ENCODE assay signal across 8 cellular contexts in genomic region chr10:110355922-110356627, GRCh38. TPM values are rescaled to one million over a fixed set of nuclear protein-coding genes. Genes with fewer than 3 reads are reported as not detected.
DNase-seq lines count a peak whose midpoint lies in the region; ATAC-seq and TF ChIP-seq lines count a peak whose summit lies in the region.

No MANE protein-coding gene starts in this region.

- intact Hi-C loops in CD14-positive monocyte (cut with micrococcal nuclease) = loop anchor here in 1 of 2 donors (5.0 kb wide), 1 partner anchor 191 kb away; no protein-coding TSS in a partner anchor
- intact Hi-C loops in left cardiac atrium (cut with DNase I) = loop anchor here in 1 of 2 donors (5.0 kb wide), 1 partner anchor 181 kb away; no protein-coding TSS in a partner anchor

- peak overlapping the region; percentile 23 for H3K4me3 ChIP-seq in GM12865 (ENCODE audit: low read depth, low read length)

- H3K27me3 Mint-ChIP-seq in endothelial cell (ENCODE audit: unreplicated experiment) (peaks cover 5% of the 10 kb centered on the region), CD14-positive monocyte (ENCODE audit: low read depth in 3 of 3) (peaks cover 5 to 7% (median 7%) of the 10 kb centered on the region in 3 donors), WTC11 (ENCODE audit: low read depth) (no peaks in the 10 kb centered on the region; the same call in 1 of the 2 replicates)

- TF ChIP-seq CTCF in GM12865 (IDR thresholded peaks at IDR 0.05; ENCODE audit: insufficient read depth, low read depth, low read length, missing control alignments) (no peak), endothelial cell (IDR thresholded peaks at IDR 0.05; ENCODE audit: unreplicated experiment) (no peak), CD14-positive monocyte (IDR thresholded peaks at IDR 0.05) (no peak), WTC11 (IDR thresholded peaks at IDR 0.05) (no peak)

- H3K4me1 Mint-ChIP-seq in endothelial cell (ENCODE audit: unreplicated experiment) (peaks cover 34% of the 10 kb centered on the region), CD14-positive monocyte (peaks cover 10% of the 10 kb centered on the region), WTC11 (peaks cover 55% of the 10 kb centered on the region)

- H3K36me3 Mint-ChIP-seq in endothelial cell (ENCODE audit: low read depth, unreplicated experiment) (no peaks in the 10 kb centered on the region), CD14-positive monocyte (no peaks in the 10 kb centered on the region), WTC11 (no peaks in the 10 kb centered on the region)

- peak overlapping the region; percentile 61 for H3K27ac Mint-ChIP-seq in endothelial cell (ENCODE audit: unreplicated experiment)
- peak overlapping the region in 1 of 7 donors; percentile 70 for H3K27ac Mint-ChIP-seq in CD14-positive monocyte
- no peak overlapping the region for H3K27ac Mint-ChIP-seq in WTC11

- CTCF ChIA-PET in WTC11 (lab: Charles Lee) = interaction anchor here (0.8 to 3.7 kb wide), 4 partner anchors 21 to 144 kb away, joined by 3 to 51 read pairs (median 22); no protein-coding TSS in a partner anchor

- H3K4me3 Mint-ChIP-seq in endothelial cell (ENCODE audit: unreplicated experiment) (no peak overlapping the region), CD14-positive monocyte (no peak overlapping the region), WTC11 (no peak overlapping the region)

- DNase-seq in GM12865 (ENCODE audit: low read depth) (peak; percentile 72), NAMALWA (ENCODE audit: low spot score) (peak; percentile 64), endothelial cell (ENCODE audit: low spot score) (no peak), CD14-positive monocyte (ENCODE audit: low spot score) (no peak), NCI-H2227 (lab: John Stamatoyannopoulos, UW; ENCODE audit: unreplicated experiment) (no peak), left cardiac atrium (no peak), WTC11 (ENCODE audit: low spot score) (no peak)

- no peaks in the 10 kb centered on the region for H3K9me3 Mint-ChIP-seq in endothelial cell (ENCODE audit: unreplicated experiment)
- H3K9me3 Mint-ChIP-seq in CD14-positive monocyte = no peaks in the 10 kb centered on the region
- peaks cover 3% of the 10 kb centered on the region; the same call in 1 of the 2 replicates for H3K9me3 Mint-ChIP-seq in WTC11

- ATAC-seq in GM21619 (IDR thresholded peaks at IDR 0.05; ENCODE audit: unreplicated experiment) (peak; percentile 14), left cardiac atrium (no peak), WTC11 (no peak)

- POLR2A ChIA-PET in WTC11 (lab: Charles Lee) = no interaction called here

TF ChIP-seq in WTC11, 78 proteins besides CTCF, POLR2A, EP300 and RAD21:
- TF ChIP-seq NR3C1 (CRISPR knock-in tag; conservative IDR thresholded peaks at IDR 0.05; ENCODE audit: low read depth) = no peak
- no peak for TF ChIP-seq SP1 (CRISPR knock-in tag; conservative IDR thresholded peaks at IDR 0.05)
- no peak for TF ChIP-seq RORB (CRISPR knock-in tag; IDR thresholded peaks at IDR 0.05)
- TF ChIP-seq HMGA2 (CRISPR knock-in tag; IDR thresholded peaks at IDR 0.05) = no peak

RNA-seq across cellular contexts. Expression of gene SMNDC1, which starts 51.4 kb away (rescaled TPM):
- 35.4 TPM for total RNA-seq in endothelial cell (ENCODE audit: unreplicated experiment)
- 10 to 100 TPM; 15.6 to 18.2 TPM for polyA plus RNA-seq in CD14-positive monocyte
- total RNA-seq in left cardiac atrium = 10 to 100 TPM; 21.6 to 24.4 TPM
- 37.7 to 55.9 TPM (median 40.2 TPM) in 3 replicates for total RNA-seq in WTC11 (2021)

Comparison
In these comparisons a context has a peak if more than half of its experiments do, and no peak if none do; other contexts are left out.
1. DNase-seq: peak in GM12865 (single experiment) and NAMALWA (single experiment); none in endothelial cell (single experiment), CD14-positive monocyte (single experiment), NCI-H2227 (single experiment), left cardiac atrium (single experiment) and WTC11 (single experiment).